18 cellular contexts compared by ENCODE assay signal in genomic region chr4:153933851-153934688, GRCh38.
DNase-seq lines count a peak whose midpoint lies in the region; FAIRE-seq and TF ChIP-seq lines count a peak whose summit lies in the region.
"Had no signal": no experiment of that assay in that cellular context is flagged by ENCODE, and none has a peak within 500 bp of the region (broad histone marks: within the 10 kb centered on the region; RNA-seq: fewer than 3 reads in every experiment).

No MANE protein-coding gene starts in this region.

- peak overlapping the region; percentile 3 for H3K27ac Mint-ChIP-seq in nephron progenitor cell
- H3K27ac Mint-ChIP-seq in activated T-helper 1 cell treated with anti-CD3 and anti-CD28 coated beads, Interleukin-12 subunit alpha, Interleukin-12 subunit beta, Interleukin-2, Interleukin-4 antibody, amounts not matched to agents 30 ng/mL and 10 ng/mL and 1 ng/mL, durations not matched to agents 14 hours and 24 hours and 36 hours = no peak overlapping the region
- H3K27ac Mint-ChIP-seq: activated naive CD8-positive, alpha-beta T cell; CD4-positive, CD25-positive, alpha-beta regulatory T cell had no signal

- no peak overlapping the region for H2BK12ac ChIP-seq in H1 (ENCODE audit: low read depth, low read length)

- no peaks in the 10 kb centered on the region for H3K9me3 Mint-ChIP-seq in nephron progenitor cell
- H3K9me3 Mint-ChIP-seq in activated T-helper 1 cell treated with anti-CD3 and anti-CD28 coated beads, Interleukin-12 subunit alpha, Interleukin-12 subunit beta, Interleukin-2, Interleukin-4 antibody, amounts not matched to agents 30 ng/mL and 10 ng/mL and 1 ng/mL, durations not matched to agents 14 hours and 24 hours and 36 hours = no peaks in the 10 kb centered on the region

- no peak overlapping the region for H2BK20ac ChIP-seq in H1 (ENCODE audit: low read length)

- H3K4me1 Mint-ChIP-seq in nephron progenitor cell = peaks cover 43% of the 10 kb centered on the region
- H3K4me1 Mint-ChIP-seq in activated T-helper 1 cell treated with anti-CD3 and anti-CD28 coated beads, Interleukin-12 subunit alpha, Interleukin-12 subunit beta, Interleukin-2, Interleukin-4 antibody, amounts not matched to agents 30 ng/mL and 10 ng/mL and 1 ng/mL, durations not matched to agents 14 hours and 24 hours and 36 hours (ENCODE audit: low read depth) = no peaks in the 10 kb centered on the region
- H3K4me1 Mint-ChIP-seq: CD4-positive, CD25-positive, alpha-beta regulatory T cell had no signal

- no peak for FAIRE-seq in H1 (lab: Jason Lieb, UNC)
- FAIRE-seq: G401.6 had no signal

- H3K9ac ChIP-seq in H1 (replicated peaks in 1 of 4; ENCODE audit: extremely low read depth in 1 of 4, low read depth in 3 of 4, low read length in 3 of 4) = no peak overlapping the region

- H3K36me3 ChIP-seq in H1 (ENCODE audit: control insufficient read depth in 2 of 4, insufficient read depth in 4 of 4, low read length in 3 of 4) = no peaks in the 10 kb centered on the region
- no peaks in the 10 kb centered on the region for H3K36me3 ChIP-seq in tibial nerve
- H3K36me3 ChIP-seq: neutrophil had no signal

- no peaks in the 10 kb centered on the region for H3K27me3 Mint-ChIP-seq in nephron progenitor cell (ENCODE audit: low read depth, poor library complexity)
- peaks cover 7% of the 10 kb centered on the region for H3K27me3 Mint-ChIP-seq in activated T-helper 1 cell treated with anti-CD3 and anti-CD28 coated beads, Interleukin-12 subunit alpha, Interleukin-12 subunit beta, Interleukin-2, Interleukin-4 antibody, amounts not matched to agents 30 ng/mL and 10 ng/mL and 1 ng/mL, durations not matched to agents 14 hours and 24 hours and 36 hours (ENCODE audit: insufficient read depth)

- H3K79me1 ChIP-seq in H1 (ENCODE audit: low read depth, low read length) = no peaks in the 10 kb centered on the region

- H3K4me3 ChIP-seq in H1 (ENCODE audit: extremely low read depth in 1 of 4, insufficient read depth in 2 of 4, low read depth in 3 of 4, low read length in 4 of 4) (no peak overlapping the region), tibial nerve (peak overlapping the region in 1 of 4 donors; percentile 1)

- no peak overlapping the region for H3K18ac ChIP-seq in H1 (ENCODE audit: extremely low read depth, low read length)

- no peak overlapping the region for H3K4me2 ChIP-seq in H1 (ENCODE audit: insufficient read depth in 1 of 2, low read depth in 2 of 2, low read length in 2 of 2)

- no peaks in the 10 kb centered on the region for H3K36me3 Mint-ChIP-seq in nephron progenitor cell (ENCODE audit: low read depth)
- no peaks in the 10 kb centered on the region for H3K36me3 Mint-ChIP-seq in activated T-helper 1 cell treated with anti-CD3 and anti-CD28 coated beads, Interleukin-12 subunit alpha, Interleukin-12 subunit beta, Interleukin-2, Interleukin-4 antibody, amounts not matched to agents 30 ng/mL and 10 ng/mL and 1 ng/mL, durations not matched to agents 14 hours and 24 hours and 36 hours (ENCODE audit: low read depth)
- H3K36me3 Mint-ChIP-seq: activated naive CD8-positive, alpha-beta T cell; CD4-positive, CD25-positive, alpha-beta regulatory T cell had no signal

- POLR2A ChIA-PET in H1 (lab: Charles Lee; ENCODE audit: partially characterized antibody) = interaction anchor here (0.5 to 0.9 kb wide), 2 partner anchors 144 to 326 kb away, joined by 3 to 4 read pairs; no protein-coding TSS in a partner anchor

- H3K9me3 ChIP-seq in H1 (ENCODE audit: insufficient read depth in 2 of 2, low read depth in 1 of 2, low read length in 1 of 2) (no peaks in the 10 kb centered on the region), tibial nerve (no peaks in the 10 kb centered on the region)
- H3K9me3 ChIP-seq: neutrophil had no signal

- peak overlapping the region; percentile 64; the same call in 1 of the 2 replicates for H2AFZ ChIP-seq in H1 (ENCODE audit: low read length)

- no peak overlapping the region for H2BK15ac ChIP-seq in H1 (ENCODE audit: low read length)

- TF ChIP-seq POLR2A in H1 (IDR thresholded peaks at IDR 0.05; ENCODE audit: control extremely low read depth in 1 of 2, low read depth in 2 of 2, low read length in 2 of 2) (no peak), tibial nerve (IDR thresholded peaks at IDR 0.05) (no peak)

- no peak overlapping the region for H4K91ac ChIP-seq in H1 (replicated peaks; ENCODE audit: insufficient read length, low read length)

- H2BK5ac ChIP-seq in H1 (ENCODE audit: low read depth, low read length) = no peak overlapping the region

- CTCF ChIA-PET in H1 (lab: Charles Lee; ENCODE audit: partially characterized antibody) = interaction anchor here (0.6 to 1.2 kb wide), 5 partner anchors 30 to 148 kb away, joined by 3 to 5 read pairs (median 3); no protein-coding TSS in a partner anchor

- H3K79me2 ChIP-seq in H1 (ENCODE audit: control insufficient read depth in 1 of 2, insufficient read depth in 2 of 2, low read length in 2 of 2) = no peaks in the 10 kb centered on the region

- DNase-seq in NOMO-1 (lab: John Stamatoyannopoulos, UW; ENCODE audit: unreplicated experiment in 2 of 2) = peak; percentile 34 to 47
- no peak for DNase-seq in H1 (ENCODE audit: low read depth in 1 of 2, low spot score in 2 of 2)
- no peak for DNase-seq in nephron progenitor cell
- DNase-seq in tibial nerve (ENCODE audit: low spot score in 2 of 2) = no peak
- DNase-seq in DMS53 (lab: John Stamatoyannopoulos, UW) = no peak
- no peak for DNase-seq in inferior parietal cortex (ENCODE audit: extremely low spot score)
- no peak for DNase-seq in activated T-helper 1 cell treated with anti-CD3 and anti-CD28 coated beads, Interleukin-12 subunit alpha, Interleukin-12 subunit beta, Interleukin-2, Interleukin-4 antibody, amounts not matched to agents 30 ng/mL and 10 ng/mL and 1 ng/mL, durations not matched to agents 14 hours and 24 hours and 36 hours (ENCODE audit: low spot score)
- no peak for DNase-seq in NCI-H2196 (lab: John Stamatoyannopoulos, UW; ENCODE audit: unreplicated experiment)
- DNase-seq: activated CD8-positive, alpha-beta memory T cell treated with anti-CD3 and anti-CD28 coated beads for 24 hours; CD4-positive, CD25-positive, alpha-beta regulatory T cell; dermis blood vessel endothelial cell; left cardiac atrium; NCI-H1694 treated with DMSO at 0.1 percent for 48 hours; NCI-H69; SHP77 treated with DMSO at 0.1 percent for 48 hours had no signal

- H4K5ac ChIP-seq in H1 (ENCODE audit: insufficient read length, low read depth, low read length) = no peak overlapping the region

- no peaks in the 10 kb centered on the region for H3K23me2 ChIP-seq in H1 (ENCODE audit: low read depth, low read length)

- H3K23ac ChIP-seq in H1 (ENCODE audit: insufficient read length) = no peak overlapping the region

- no peak overlapping the region for H2BK120ac ChIP-seq in H1 (replicated peaks; ENCODE audit: low read depth, low read length)

- H4K20me1 ChIP-seq in H1 (replicated peaks in 1 of 2; ENCODE audit: control insufficient read depth in 1 of 2, insufficient read depth in 2 of 2, low read length in 2 of 2) = no peaks in the 10 kb centered on the region

- WGBS in H1 (ENCODE audit: extremely low coverage in 1 of 2, insufficient coverage in 1 of 2, insufficient read length in 1 of 2, insufficient replicate concordance in 2 of 2, low coverage in 1 of 2, low lambda C conversion rate in 2 of 2, missing lambda C conversion rate in 1 of 2), 2 experiments = 86% methylated on average over 9 of the region's 9 CpGs; no CpG with 5 or more reads in 1 of the 2 experiments
- 26 to 34% methylated on average over 9 of the region's 9 CpGs for WGBS in tibial nerve, 2 donors

- H3K4me3 Mint-ChIP-seq in nephron progenitor cell = no peak overlapping the region
- no peak overlapping the region for H3K4me3 Mint-ChIP-seq in activated T-helper 1 cell treated with anti-CD3 and anti-CD28 coated beads, Interleukin-12 subunit alpha, Interleukin-12 subunit beta, Interleukin-2, Interleukin-4 antibody, amounts not matched to agents 30 ng/mL and 10 ng/mL and 1 ng/mL, durations not matched to agents 14 hours and 24 hours and 36 hours
- H3K4me3 Mint-ChIP-seq: activated naive CD8-positive, alpha-beta T cell; CD4-positive, CD25-positive, alpha-beta regulatory T cell had no signal

- intact Hi-C loops in activated T-helper 1 cell treated with anti-CD3 and anti-CD28 coated beads, Interleukin-12 subunit alpha, Interleukin-12 subunit beta, Interleukin-2, Interleukin-4 antibody, amounts not matched to agents 30 ng/mL and 10 ng/mL and 1 ng/mL, durations not matched to agents 14 hours and 24 hours and 36 hours (cut with micrococcal nuclease) = no loop called here

- TF ChIP-seq EP300 in H1 (IDR thresholded peaks at IDR 0.05; ENCODE audit: borderline replicate concordance in 1 of 2, low read depth in 2 of 2, low read length in 2 of 2) (no peak), tibial nerve (IDR thresholded peaks at IDR 0.05) (peak in 1 of 2 donors; percentile 34)

- TF ChIP-seq CTCF in H1 (IDR thresholded peaks at IDR 0.05; ENCODE audit: control extremely low read depth in 1 of 3, insufficient read depth in 1 of 3, low read depth in 1 of 3, low read length in 3 of 3) (no peak), nephron progenitor cell (IDR thresholded peaks at IDR 0.05) (no peak), tibial nerve (IDR thresholded peaks at IDR 0.05) (no peak)

- no peak overlapping the region for H3K14ac ChIP-seq in H1 (ENCODE audit: insufficient read length)

- H2AK5ac ChIP-seq in H1 (ENCODE audit: low read depth, low read length) = no peak overlapping the region

- H4K8ac ChIP-seq in H1 (ENCODE audit: extremely low read depth, insufficient read depth, low read length) = peak overlapping the region; percentile 54

- no peak overlapping the region for H3K56ac ChIP-seq in H1 (replicated peaks; ENCODE audit: insufficient read length, low read depth, low read length)

- H3K27ac ChIP-seq in H1 (ENCODE audit: low read depth, low read length) = no peak overlapping the region
- peak overlapping the region; percentile 33 to 88 (median 76) for H3K27ac ChIP-seq in tibial nerve
- H3K27ac ChIP-seq: neutrophil had no signal

- H3K27me3 ChIP-seq in H1 (replicated peaks in 1 of 4; ENCODE audit: control insufficient read depth in 3 of 4, extremely low read depth in 1 of 4, insufficient read depth in 3 of 4, low read length in 3 of 4) = peaks cover 0 to under 1% (median 0%) of the 10 kb centered on the region in 4 experiments; a peak in 1 of 7 replicates
- H3K27me3 ChIP-seq in tibial nerve = no peaks in the 10 kb centered on the region

- H3K4me1 ChIP-seq in H1 (replicated peaks in 1 of 4; ENCODE audit: control insufficient read depth in 3 of 4, insufficient read depth in 4 of 4, low read length in 3 of 4) (peaks cover 0 to 2% (median under 1%) of the 10 kb centered on the region in 4 experiments; a peak in 1 of 7 replicates), tibial nerve (peaks cover 0 to 42% (median 7%) of the 10 kb centered on the region in 4 donors)

- H3K4ac ChIP-seq in H1 (replicated peaks; ENCODE audit: insufficient read length, low read depth, low read length) = no peak overlapping the region

- TF ChIP-seq RAD21 in H1 (IDR thresholded peaks at IDR 0.05 in 1 of 2, conservative IDR thresholded peaks at IDR 0.05 in 1 of 2; ENCODE audit: low read depth in 2 of 2, low read length in 2 of 2) = no peak

TF ChIP-seq in H1, 55 proteins besides CTCF, POLR2A, EP300 and RAD21 (continues in another document):
- no peak for TF ChIP-seq SIN3A (conservative IDR thresholded peaks at IDR 0.05 in 1 of 2, IDR thresholded peaks at IDR 0.05 in 1 of 2; ENCODE audit: low read depth in 1 of 2, low read length in 2 of 2)
- no peak for TF ChIP-seq SAP30 (IDR thresholded peaks at IDR 0.05; ENCODE audit: insufficient read depth, insufficient replicate concordance, low read length)

Comparison
In these comparisons a context has a peak if more than half of its experiments do, and no peak if none do; other contexts are left out.
1. DNase-seq: peak in NOMO-1 (2 of 2); none in H1 (0 of 2), nephron progenitor cell (single experiment), tibial nerve (0 of 2), DMS53 (single experiment), inferior parietal cortex (single experiment), activated T-helper 1 cell treated with anti-CD3 and anti-CD28 coated beads, Interleukin-12 subunit alpha, Interleukin-12 subunit beta, Interleukin-2, Interleukin-4 antibody, amounts not matched to agents 30 ng/mL and 10 ng/mL and 1 ng/mL, durations not matched to agents 14 hours and 24 hours and 36 hours (single experiment) and NCI-H2196 (single experiment).